ENCODE assay signal across 8 cellular contexts in the genomic region with DNA sequence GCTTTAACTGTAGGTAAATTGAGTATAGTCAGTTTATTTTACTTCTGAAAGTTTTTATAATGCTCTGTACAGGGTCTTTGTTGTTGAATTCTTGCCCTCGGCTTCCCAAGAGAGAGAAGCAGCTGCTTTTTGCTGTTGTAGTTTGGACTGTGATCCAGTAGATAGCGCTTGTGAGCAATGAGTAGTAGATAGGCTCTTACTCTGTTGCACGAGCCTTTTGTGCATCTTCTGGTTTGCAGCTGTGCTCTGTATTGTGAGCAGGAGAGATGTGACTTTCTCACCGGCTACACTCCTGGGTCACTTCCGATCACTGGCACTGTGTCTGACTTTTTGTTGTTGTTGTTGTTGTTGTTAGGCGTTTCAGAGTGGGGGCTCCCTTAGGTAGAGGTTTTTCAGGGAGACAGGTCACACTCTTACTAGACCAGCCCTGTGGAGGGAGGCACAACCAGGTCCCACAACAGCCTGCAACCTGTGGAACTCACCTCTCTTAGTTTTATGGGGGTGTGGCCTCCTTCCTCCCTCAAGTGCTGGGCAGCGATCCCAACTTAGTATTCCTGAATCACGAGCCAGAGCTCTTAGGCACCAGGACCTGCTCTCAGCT.
A peak's percentile ranks its signal among the peaks of the same experiment; 100 is the strongest.
DNase-seq lines count a peak whose midpoint lies in the region; ATAC-seq and TF ChIP-seq lines count a peak whose summit lies in the region.

No MANE protein-coding gene starts in this region.

- no peaks in the 10 kb centered on the region for H3K36me3 Mint-ChIP-seq in brain
- H3K36me3 Mint-ChIP-seq in HFFc6 (ENCODE audit: low read depth) = no peaks in the 10 kb centered on the region

- H3K27me3 ChIP-seq in stomach = no peaks in the 10 kb centered on the region
- H3K27me3 ChIP-seq in heart left ventricle = no peaks in the 10 kb centered on the region

- ATAC-seq in GM18520 (IDR thresholded peaks at IDR 0.05; ENCODE audit: unreplicated experiment) (peak; percentile 86), HG02623 (IDR thresholded peaks at IDR 0.05; ENCODE audit: unreplicated experiment) (peak; percentile 95), heart left ventricle (no peak)

- H3K9me3 Mint-ChIP-seq in brain (peaks cover 0 to 25% (median 13%) of the 10 kb centered on the region in 5 experiments), HFFc6 (peaks cover 30% of the 10 kb centered on the region)

- no peak overlapping the region for H3K4me3 Mint-ChIP-seq in brain
- no peak overlapping the region for H3K4me3 Mint-ChIP-seq in HFFc6

- peaks cover 0 to 2% (median 0%) of the 10 kb centered on the region in 4 donors for H3K9me3 ChIP-seq in stomach
- H3K9me3 ChIP-seq in heart left ventricle = peaks cover 0 to 14% (median 0%) of the 10 kb centered on the region in 12 donors

- DNase-seq in MV-4-11 (lab: John Stamatoyannopoulos, UW) (peak; percentile 59), renal cortical epithelial cell (ENCODE audit: low read depth) (peak; percentile 33), HFFc6 (no peak), stomach (no peak), heart left ventricle (no peak)

- no peaks in the 10 kb centered on the region for H3K4me1 Mint-ChIP-seq in brain
- no peaks in the 10 kb centered on the region for H3K4me1 Mint-ChIP-seq in HFFc6 (ENCODE audit: low read depth)

- H3K27me3 Mint-ChIP-seq in brain (peaks cover 5% of the 10 kb centered on the region), HFFc6 (ENCODE audit: insufficient read depth) (no peaks in the 10 kb centered on the region)

- H3K27ac ChIP-seq in stomach (no peak overlapping the region), heart left ventricle (no peak overlapping the region)

- peak; percentile 42 to 75 for TF ChIP-seq CTCF in brain (conservative IDR thresholded peaks at IDR 0.05)
- no peak for TF ChIP-seq CTCF in HFFc6 (IDR thresholded peaks at IDR 0.05)
- TF ChIP-seq CTCF in stomach (IDR thresholded peaks at IDR 0.05) = no peak
- TF ChIP-seq CTCF in heart left ventricle (IDR thresholded peaks at IDR 0.05) = peak in 3 of 12 donors; percentile 22 to 32 (median 26)

- H3K4me1 ChIP-seq in stomach (no peaks in the 10 kb centered on the region), heart left ventricle (no peaks in the 10 kb centered on the region)

- no peak overlapping the region for H3K27ac Mint-ChIP-seq in brain
- H3K27ac Mint-ChIP-seq in HFFc6 = no peak overlapping the region

- TF ChIP-seq EP300 in stomach (IDR thresholded peaks at IDR 0.05) = no peak

- intact Hi-C loops in stomach (cut with DNase I; ENCODE audit: low total_unique reads) (no loop called here), heart left ventricle (cut with DNase I) (no loop called here)

- 37 to 46% (median 41%) methylated on average over 6 to 8 of the region's 8 CpGs for WGBS in stomach, 5 donors
- 43 to 52% (median 48%) methylated on average over 8 of the region's 8 CpGs for WGBS in heart left ventricle, 4 donors

- no peak for TF ChIP-seq POLR2A in stomach (IDR thresholded peaks at IDR 0.05)
- no peak for TF ChIP-seq POLR2A in heart left ventricle (IDR thresholded peaks at IDR 0.05)

- H3K36me3 ChIP-seq in stomach (no peaks in the 10 kb centered on the region), heart left ventricle (no peaks in the 10 kb centered on the region)

- H3K4me3 ChIP-seq in stomach = no peak overlapping the region
- H3K4me3 ChIP-seq in heart left ventricle = no peak overlapping the region

Comparison
In these comparisons a context has a peak if more than half of its experiments do, and no peak if none do; other contexts are left out.
1. ATAC-seq: peak in GM18520 (single experiment) and HG02623 (single experiment); none in heart left ventricle (0 of 4).
2. DNase-seq: peak in MV-4-11 (single experiment) and renal cortical epithelial cell (single experiment); none in HFFc6 (single experiment), stomach (single experiment) and heart left ventricle (0 of 5).
3. CTCF ChIP-seq: peak in brain (2 of 2); none in HFFc6 (single experiment) and stomach (0 of 7).